Comparison of ENCODE assay signal across 1 cellular context in the genomic region with DNA sequence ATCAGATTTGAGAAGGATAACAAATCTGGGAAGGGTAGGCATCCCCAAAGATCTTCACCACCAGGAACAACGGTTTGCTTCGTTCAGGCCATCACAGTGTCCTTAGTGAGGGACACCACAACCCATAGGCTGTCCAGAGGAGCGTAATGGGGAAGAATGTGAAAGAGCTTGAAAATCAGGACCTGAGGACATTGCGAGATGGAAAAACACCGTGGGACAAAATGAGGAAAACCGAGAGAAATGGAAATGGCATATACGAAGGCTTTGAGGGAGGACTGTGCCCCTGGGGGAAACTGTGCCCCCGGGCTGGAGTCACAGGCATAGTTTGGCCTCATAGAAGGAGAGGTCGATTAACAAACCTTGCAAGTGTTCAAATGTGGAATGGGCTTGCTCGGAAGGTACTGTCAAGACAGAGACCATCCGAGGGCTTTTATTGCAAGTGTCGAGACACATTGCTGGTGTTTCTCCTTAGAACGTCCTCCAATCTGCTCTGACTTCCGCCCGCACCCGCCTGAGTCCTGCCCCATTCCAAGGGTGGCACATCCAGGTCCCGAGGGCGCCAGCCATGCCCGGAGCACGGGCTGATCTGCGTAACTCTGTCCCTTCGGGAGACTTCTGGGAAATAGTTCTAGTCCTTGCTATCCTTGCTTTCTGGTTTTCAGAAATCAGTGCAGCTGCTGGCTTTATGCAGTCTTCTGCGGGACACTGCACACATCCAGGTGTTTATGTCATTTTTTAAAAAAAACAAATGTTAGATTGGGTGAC.
TF ChIP-seq lines count a peak whose summit lies in the region.

No MANE protein-coding gene starts in this region.

TF ChIP-seq in HepG2, 621 proteins besides CTCF, POLR2A, EP300 and RAD21 (continued from another document and continues in another):
- TF ChIP-seq, protein P1, sequence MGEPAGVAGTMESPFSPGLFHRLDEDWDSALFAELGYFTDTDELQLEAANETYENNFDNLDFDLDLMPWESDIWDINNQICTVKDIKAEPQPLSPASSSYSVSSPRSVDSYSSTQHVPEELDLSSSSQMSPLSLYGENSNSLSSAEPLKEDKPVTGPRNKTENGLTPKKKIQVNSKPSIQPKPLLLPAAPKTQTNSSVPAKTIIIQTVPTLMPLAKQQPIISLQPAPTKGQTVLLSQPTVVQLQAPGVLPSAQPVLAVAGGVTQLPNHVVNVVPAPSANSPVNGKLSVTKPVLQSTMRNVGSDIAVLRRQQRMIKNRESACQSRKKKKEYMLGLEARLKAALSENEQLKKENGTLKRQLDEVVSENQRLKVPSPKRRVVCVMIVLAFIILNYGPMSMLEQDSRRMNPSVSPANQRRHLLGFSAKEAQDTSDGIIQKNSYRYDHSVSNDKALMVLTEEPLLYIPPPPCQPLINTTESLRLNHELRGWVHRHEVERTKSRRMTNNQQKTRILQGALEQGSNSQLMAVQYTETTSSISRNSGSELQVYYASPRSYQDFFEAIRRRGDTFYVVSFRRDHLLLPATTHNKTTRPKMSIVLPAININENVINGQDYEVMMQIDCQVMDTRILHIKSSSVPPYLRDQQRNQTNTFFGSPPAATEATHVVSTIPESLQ (CRISPR knock-in tag; conservative IDR thresholded peaks at IDR 0.05) = no peak
- TF ChIP-seq ZNF354B (CRISPR knock-in tag; IDR thresholded peaks at IDR 0.05) (no peak), KLF9 (CRISPR knock-in tag; IDR thresholded peaks at IDR 0.05; ENCODE audit: low read depth) (no peak), ZC3H4 (CRISPR knock-in tag; IDR thresholded peaks at IDR 0.05; ENCODE audit: borderline replicate concordance) (peak; percentile 57; the same call in 1 of the 2 replicates), ZBTB20 (CRISPR knock-in tag; IDR thresholded peaks at IDR 0.05; ENCODE audit: borderline replicate concordance, low read depth) (peak; percentile 31; the same call in 1 of the 2 replicates), ZNF614 (CRISPR knock-in tag; IDR thresholded peaks at IDR 0.05; ENCODE audit: borderline replicate concordance) (no peak), SRF (IDR thresholded peaks at IDR 0.05; ENCODE audit: low read depth, low read length) (no peak), ZNF432 (CRISPR knock-in tag; IDR thresholded peaks at IDR 0.05; ENCODE audit: borderline replicate concordance) (no peak), FIP1L1 (IDR thresholded peaks at IDR 0.05; ENCODE audit: borderline replicate concordance, insufficient read depth, low read depth, low read length) (no peak), ZNF20 (CRISPR knock-in tag; IDR thresholded peaks at IDR 0.05) (no peak), KLF16 (CRISPR knock-in tag; IDR thresholded peaks at IDR 0.05) (peak in 1 of 2 experiments; percentile 27; a peak in 1 of 4 replicates), ZNF556 (CRISPR knock-in tag; IDR thresholded peaks at IDR 0.05; ENCODE audit: borderline replicate concordance) (0 out of 2 replicates have a peak, but pooled peaks have one; percentile 32), ZNF605 (CRISPR knock-in tag; IDR thresholded peaks at IDR 0.05) (0 out of 2 replicates have a peak, but pooled peaks have one; percentile 19), ZNF788 (CRISPR knock-in tag; IDR thresholded peaks at IDR 0.05; ENCODE audit: borderline replicate concordance) (no peak), MAZ (IDR thresholded peaks at IDR 0.05; ENCODE audit: borderline replicate concordance, low read depth, low read length) (no peak), MAZ (CRISPR knock-in tag; IDR thresholded peaks at IDR 0.05; ENCODE audit: low read depth) (peak; percentile 4; the same call in 1 of the 2 replicates), ZNF562 (CRISPR knock-in tag; IDR thresholded peaks at IDR 0.05; ENCODE audit: borderline replicate concordance) (no peak), ZNF430 (CRISPR knock-in tag; IDR thresholded peaks at IDR 0.05) (peak; percentile 17), DNMT1 (CRISPR knock-in tag; IDR thresholded peaks at IDR 0.05) (no peak), BRD4 (CRISPR knock-in tag; IDR thresholded peaks at IDR 0.05) (no peak), PPARG (CRISPR knock-in tag; conservative IDR thresholded peaks at IDR 0.05) (no peak), PCBP1 (IDR thresholded peaks at IDR 0.05; ENCODE audit: borderline replicate concordance, low read depth, low read length) (no peak), ZNF883 (CRISPR knock-in tag; IDR thresholded peaks at IDR 0.05; ENCODE audit: not compliant biosample characterization) (no peak), ZNF501 (CRISPR knock-in tag; IDR thresholded peaks at IDR 0.05) (no peak), DR1 (CRISPR knock-in tag; IDR thresholded peaks at IDR 0.05) (no peak), ZNF292 (CRISPR knock-in tag; IDR thresholded peaks at IDR 0.05; ENCODE audit: borderline replicate concordance, low read depth) (peak; percentile 24; the same call in 1 of the 2 replicates), KDM5A (IDR thresholded peaks at IDR 0.05; ENCODE audit: borderline replicate concordance, low read length) (no peak), ZNF251 (CRISPR knock-in tag; IDR thresholded peaks at IDR 0.05) (no peak), KLF11 (CRISPR knock-in tag; IDR thresholded peaks at IDR 0.05) (0 out of 2 replicates have a peak, but pooled peaks have one; percentile 21)
- TF ChIP-seq, protein P2, sequence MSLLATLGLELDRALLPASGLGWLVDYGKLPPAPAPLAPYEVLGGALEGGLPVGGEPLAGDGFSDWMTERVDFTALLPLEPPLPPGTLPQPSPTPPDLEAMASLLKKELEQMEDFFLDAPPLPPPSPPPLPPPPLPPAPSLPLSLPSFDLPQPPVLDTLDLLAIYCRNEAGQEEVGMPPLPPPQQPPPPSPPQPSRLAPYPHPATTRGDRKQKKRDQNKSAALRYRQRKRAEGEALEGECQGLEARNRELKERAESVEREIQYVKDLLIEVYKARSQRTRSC (CRISPR knock-in tag; IDR thresholded peaks at IDR 0.05; ENCODE audit: low read depth) = no peak
- TF ChIP-seq, protein P3, sequence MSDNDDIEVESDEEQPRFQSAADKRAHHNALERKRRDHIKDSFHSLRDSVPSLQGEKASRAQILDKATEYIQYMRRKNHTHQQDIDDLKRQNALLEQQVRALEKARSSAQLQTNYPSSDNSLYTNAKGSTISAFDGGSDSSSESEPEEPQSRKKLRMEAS (IDR thresholded peaks at IDR 0.05) = 0 out of 2 replicates have a peak, but pooled peaks have one; percentile 29
- TF ChIP-seq, protein P4, sequence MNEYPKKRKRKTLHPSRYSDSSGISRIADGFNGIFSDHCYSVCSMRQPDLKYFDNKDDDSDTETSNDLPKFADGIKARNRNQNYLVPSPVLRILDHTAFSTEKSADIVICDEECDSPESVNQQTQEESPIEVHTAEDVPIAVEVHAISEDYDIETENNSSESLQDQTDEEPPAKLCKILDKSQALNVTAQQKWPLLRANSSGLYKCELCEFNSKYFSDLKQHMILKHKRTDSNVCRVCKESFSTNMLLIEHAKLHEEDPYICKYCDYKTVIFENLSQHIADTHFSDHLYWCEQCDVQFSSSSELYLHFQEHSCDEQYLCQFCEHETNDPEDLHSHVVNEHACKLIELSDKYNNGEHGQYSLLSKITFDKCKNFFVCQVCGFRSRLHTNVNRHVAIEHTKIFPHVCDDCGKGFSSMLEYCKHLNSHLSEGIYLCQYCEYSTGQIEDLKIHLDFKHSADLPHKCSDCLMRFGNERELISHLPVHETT (CRISPR knock-in tag; conservative IDR thresholded peaks at IDR 0.05) = 0 out of 2 replicates have a peak, but pooled peaks have one; percentile 20
- TF ChIP-seq, protein P5, sequence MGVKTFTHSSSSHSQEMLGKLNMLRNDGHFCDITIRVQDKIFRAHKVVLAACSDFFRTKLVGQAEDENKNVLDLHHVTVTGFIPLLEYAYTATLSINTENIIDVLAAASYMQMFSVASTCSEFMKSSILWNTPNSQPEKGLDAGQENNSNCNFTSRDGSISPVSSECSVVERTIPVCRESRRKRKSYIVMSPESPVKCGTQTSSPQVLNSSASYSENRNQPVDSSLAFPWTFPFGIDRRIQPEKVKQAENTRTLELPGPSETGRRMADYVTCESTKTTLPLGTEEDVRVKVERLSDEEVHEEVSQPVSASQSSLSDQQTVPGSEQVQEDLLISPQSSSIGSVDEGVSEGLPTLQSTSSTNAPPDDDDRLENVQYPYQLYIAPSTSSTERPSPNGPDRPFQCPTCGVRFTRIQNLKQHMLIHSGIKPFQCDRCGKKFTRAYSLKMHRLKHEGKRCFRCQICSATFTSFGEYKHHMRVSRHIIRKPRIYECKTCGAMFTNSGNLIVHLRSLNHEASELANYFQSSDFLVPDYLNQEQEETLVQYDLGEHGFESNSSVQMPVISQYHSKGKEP (CRISPR knock-in tag; IDR thresholded peaks at IDR 0.05) = no peak
- TF ChIP-seq, protein P6, sequence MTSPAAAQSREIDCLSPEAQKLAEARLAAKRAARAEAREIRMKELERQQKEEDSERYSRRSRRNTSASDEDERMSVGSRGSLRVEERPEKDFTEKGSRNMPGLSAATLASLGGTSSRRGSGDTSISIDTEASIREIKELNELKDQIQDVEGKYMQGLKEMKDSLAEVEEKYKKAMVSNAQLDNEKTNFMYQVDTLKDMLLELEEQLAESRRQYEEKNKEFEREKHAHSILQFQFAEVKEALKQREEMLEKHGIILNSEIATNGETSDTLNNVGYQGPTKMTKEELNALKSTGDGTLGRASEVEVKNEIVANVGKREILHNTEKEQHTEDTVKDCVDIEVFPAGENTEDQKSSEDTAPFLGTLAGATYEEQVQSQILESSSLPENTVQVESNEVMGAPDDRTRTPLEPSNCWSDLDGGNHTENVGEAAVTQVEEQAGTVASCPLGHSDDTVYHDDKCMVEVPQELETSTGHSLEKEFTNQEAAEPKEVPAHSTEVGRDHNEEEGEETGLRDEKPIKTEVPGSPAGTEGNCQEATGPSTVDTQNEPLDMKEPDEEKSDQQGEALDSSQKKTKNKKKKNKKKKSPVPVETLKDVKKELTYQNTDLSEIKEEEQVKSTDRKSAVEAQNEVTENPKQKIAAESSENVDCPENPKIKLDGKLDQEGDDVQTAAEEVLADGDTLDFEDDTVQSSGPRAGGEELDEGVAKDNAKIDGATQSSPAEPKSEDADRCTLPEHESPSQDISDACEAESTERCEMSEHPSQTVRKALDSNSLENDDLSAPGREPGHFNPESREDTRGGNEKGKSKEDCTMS (CRISPR knock-in tag; conservative IDR thresholded peaks at IDR 0.05) = no peak
- TF ChIP-seq, protein P7, sequence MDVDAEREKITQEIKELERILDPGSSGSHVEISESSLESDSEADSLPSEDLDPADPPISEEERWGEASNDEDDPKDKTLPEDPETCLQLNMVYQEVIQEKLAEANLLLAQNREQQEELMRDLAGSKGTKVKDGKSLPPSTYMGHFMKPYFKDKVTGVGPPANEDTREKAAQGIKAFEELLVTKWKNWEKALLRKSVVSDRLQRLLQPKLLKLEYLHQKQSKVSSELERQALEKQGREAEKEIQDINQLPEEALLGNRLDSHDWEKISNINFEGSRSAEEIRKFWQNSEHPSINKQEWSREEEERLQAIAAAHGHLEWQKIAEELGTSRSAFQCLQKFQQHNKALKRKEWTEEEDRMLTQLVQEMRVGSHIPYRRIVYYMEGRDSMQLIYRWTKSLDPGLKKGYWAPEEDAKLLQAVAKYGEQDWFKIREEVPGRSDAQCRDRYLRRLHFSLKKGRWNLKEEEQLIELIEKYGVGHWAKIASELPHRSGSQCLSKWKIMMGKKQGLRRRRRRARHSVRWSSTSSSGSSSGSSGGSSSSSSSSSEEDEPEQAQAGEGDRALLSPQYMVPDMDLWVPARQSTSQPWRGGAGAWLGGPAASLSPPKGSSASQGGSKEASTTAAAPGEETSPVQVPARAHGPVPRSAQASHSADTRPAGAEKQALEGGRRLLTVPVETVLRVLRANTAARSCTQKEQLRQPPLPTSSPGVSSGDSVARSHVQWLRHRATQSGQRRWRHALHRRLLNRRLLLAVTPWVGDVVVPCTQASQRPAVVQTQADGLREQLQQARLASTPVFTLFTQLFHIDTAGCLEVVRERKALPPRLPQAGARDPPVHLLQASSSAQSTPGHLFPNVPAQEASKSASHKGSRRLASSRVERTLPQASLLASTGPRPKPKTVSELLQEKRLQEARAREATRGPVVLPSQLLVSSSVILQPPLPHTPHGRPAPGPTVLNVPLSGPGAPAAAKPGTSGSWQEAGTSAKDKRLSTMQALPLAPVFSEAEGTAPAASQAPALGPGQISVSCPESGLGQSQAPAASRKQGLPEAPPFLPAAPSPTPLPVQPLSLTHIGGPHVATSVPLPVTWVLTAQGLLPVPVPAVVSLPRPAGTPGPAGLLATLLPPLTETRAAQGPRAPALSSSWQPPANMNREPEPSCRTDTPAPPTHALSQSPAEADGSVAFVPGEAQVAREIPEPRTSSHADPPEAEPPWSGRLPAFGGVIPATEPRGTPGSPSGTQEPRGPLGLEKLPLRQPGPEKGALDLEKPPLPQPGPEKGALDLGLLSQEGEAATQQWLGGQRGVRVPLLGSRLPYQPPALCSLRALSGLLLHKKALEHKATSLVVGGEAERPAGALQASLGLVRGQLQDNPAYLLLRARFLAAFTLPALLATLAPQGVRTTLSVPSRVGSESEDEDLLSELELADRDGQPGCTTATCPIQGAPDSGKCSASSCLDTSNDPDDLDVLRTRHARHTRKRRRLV (CRISPR knock-in tag; IDR thresholded peaks at IDR 0.05) = no peak
- TF ChIP-seq, protein P8, sequence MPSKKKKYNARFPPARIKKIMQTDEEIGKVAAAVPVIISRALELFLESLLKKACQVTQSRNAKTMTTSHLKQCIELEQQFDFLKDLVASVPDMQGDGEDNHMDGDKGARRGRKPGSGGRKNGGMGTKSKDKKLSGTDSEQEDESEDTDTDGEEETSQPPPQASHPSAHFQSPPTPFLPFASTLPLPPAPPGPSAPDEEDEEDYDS (CRISPR knock-in tag; IDR thresholded peaks at IDR 0.05) = no peak
- TF ChIP-seq, protein P9, sequence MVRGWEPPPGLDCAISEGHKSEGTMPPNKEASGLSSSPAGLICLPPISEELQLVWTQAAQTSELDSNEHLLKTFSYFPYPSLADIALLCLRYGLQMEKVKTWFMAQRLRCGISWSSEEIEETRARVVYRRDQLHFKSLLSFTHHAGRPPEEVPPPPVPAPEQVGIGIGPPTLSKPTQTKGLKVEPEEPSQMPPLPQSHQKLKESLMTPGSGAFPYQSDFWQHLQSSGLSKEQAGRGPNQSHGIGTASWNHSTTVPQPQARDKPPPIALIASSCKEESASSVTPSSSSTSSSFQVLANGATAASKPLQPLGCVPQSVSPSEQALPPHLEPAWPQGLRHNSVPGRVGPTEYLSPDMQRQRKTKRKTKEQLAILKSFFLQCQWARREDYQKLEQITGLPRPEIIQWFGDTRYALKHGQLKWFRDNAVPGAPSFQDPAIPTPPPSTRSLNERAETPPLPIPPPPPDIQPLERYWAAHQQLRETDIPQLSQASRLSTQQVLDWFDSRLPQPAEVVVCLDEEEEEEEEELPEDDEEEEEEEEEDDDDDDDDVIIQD (CRISPR knock-in tag; IDR thresholded peaks at IDR 0.05; ENCODE audit: low read depth) = no peak
